Comparison of ENCODE assay signal across 2 cellular contexts in genomic region chr7:30029696-30030095, GRCh38.
A peak's percentile ranks its signal among the peaks of the same experiment; 100 is the strongest.
TF ChIP-seq lines count a peak whose summit lies in the region.

No MANE protein-coding gene starts in this region.

TF ChIP-seq in HEK293, 187 proteins besides CTCF, POLR2A, EP300 and RAD21:
- TF ChIP-seq, protein P1, sequence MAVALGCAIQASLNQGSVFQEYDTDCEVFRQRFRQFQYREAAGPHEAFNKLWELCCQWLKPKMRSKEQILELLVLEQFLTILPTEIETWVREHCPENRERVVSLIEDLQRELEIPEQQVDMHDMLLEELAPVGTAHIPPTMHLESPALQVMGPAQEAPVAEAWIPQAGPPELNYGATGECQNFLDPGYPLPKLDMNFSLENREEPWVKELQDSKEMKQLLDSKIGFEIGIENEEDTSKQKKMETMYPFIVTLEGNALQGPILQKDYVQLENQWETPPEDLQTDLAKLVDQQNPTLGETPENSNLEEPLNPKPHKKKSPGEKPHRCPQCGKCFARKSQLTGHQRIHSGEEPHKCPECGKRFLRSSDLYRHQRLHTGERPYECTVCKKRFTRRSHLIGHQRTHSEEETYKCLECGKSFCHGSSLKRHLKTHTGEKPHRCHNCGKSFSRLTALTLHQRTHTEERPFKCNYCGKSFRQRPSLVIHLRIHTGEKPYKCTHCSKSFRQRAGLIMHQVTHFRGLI (tag by site-specific recombination; IDR thresholded peaks at IDR 0.05), result no peak
- TF ChIP-seq, protein P2, sequence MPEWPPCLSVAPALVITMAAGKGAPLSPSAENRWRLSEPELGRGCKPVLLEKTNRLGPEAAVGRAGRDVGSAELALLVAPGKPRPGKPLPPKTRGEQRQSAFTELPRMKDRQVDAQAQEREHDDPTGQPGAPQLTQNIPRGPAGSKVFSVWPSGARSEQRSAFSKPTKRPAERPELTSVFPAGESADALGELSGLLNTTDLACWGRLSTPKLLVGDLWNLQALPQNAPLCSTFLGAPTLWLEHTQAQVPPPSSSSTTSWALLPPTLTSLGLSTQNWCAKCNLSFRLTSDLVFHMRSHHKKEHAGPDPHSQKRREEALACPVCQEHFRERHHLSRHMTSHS (tag by site-specific recombination; IDR thresholded peaks at IDR 0.05), result no peak
- 0 out of 2 replicates have a peak, but pooled peaks have one; percentile 10 for TF ChIP-seq ZBTB8A (tag by site-specific recombination; IDR thresholded peaks at IDR 0.05)
- TF ChIP-seq ZNF350 (tag by site-specific recombination; IDR thresholded peaks at IDR 0.05), result no peak
- TF ChIP-seq ZSCAN23 (tag by site-specific recombination; IDR thresholded peaks at IDR 0.05), result no peak
- no peak for TF ChIP-seq ZNF121 (tag by site-specific recombination; IDR thresholded peaks at IDR 0.05)
- no peak for TF ChIP-seq TCF7L2 (IDR thresholded peaks at IDR 0.05; ENCODE audit: borderline replicate concordance, low read depth, low read length)
- TF ChIP-seq ZNF561 (tag by site-specific recombination; IDR thresholded peaks at IDR 0.05; ENCODE audit: borderline replicate concordance), result no peak
- TF ChIP-seq ZNF580 (tag by site-specific recombination; IDR thresholded peaks at IDR 0.05), result no peak
- no peak for TF ChIP-seq ZFP41 (tag by site-specific recombination; IDR thresholded peaks at IDR 0.05; ENCODE audit: borderline replicate concordance)
- no peak for TF ChIP-seq ZNF239 (tag by site-specific recombination; IDR thresholded peaks at IDR 0.05)
- TF ChIP-seq, protein P3, sequence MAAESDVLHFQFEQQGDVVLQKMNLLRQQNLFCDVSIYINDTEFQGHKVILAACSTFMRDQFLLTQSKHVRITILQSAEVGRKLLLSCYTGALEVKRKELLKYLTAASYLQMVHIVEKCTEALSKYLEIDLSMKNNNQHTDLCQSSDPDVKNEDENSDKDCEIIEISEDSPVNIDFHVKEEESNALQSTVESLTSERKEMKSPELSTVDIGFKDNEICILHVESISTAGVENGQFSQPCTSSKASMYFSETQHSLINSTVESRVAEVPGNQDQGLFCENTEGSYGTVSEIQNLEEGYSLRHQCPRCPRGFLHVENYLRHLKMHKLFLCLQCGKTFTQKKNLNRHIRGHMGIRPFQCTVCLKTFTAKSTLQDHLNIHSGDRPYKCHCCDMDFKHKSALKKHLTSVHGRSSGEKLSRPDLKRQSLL (tag by site-specific recombination; IDR thresholded peaks at IDR 0.05), result no peak
- TF ChIP-seq IKZF3 (tag by site-specific recombination; IDR thresholded peaks at IDR 0.05), result no peak
- no peak for TF ChIP-seq ZSCAN16 (tag by site-specific recombination; IDR thresholded peaks at IDR 0.05)
- TF ChIP-seq GLIS1 (tag by site-specific recombination; IDR thresholded peaks at IDR 0.05), result peak; percentile 44
- TF ChIP-seq ZFHX2 (tag by site-specific recombination; conservative IDR thresholded peaks at IDR 0.05), result peak; percentile 25; the same call in 1 of the 2 replicates
- TF ChIP-seq ZNF501 (tag by site-specific recombination; IDR thresholded peaks at IDR 0.05), result 0 out of 2 replicates have a peak, but pooled peaks have one; percentile 27
- no peak for TF ChIP-seq ZNF514 (tag by site-specific recombination; IDR thresholded peaks at IDR 0.05)
- TF ChIP-seq ZNF311 (tag by site-specific recombination; IDR thresholded peaks at IDR 0.05; ENCODE audit: borderline replicate concordance), result no peak
- TF ChIP-seq YY2 (tag by site-specific recombination; IDR thresholded peaks at IDR 0.05), result no peak
- no peak for TF ChIP-seq FEZF1 (tag by site-specific recombination; IDR thresholded peaks at IDR 0.05)
- TF ChIP-seq ZNF768 (tag by site-specific recombination; IDR thresholded peaks at IDR 0.05), result no peak
- no peak for TF ChIP-seq ZBTB17 (tag by site-specific recombination; IDR thresholded peaks at IDR 0.05)
- no peak for TF ChIP-seq ZNF426 (tag by site-specific recombination; IDR thresholded peaks at IDR 0.05)
- TF ChIP-seq KLF16 (tag by site-specific recombination; IDR thresholded peaks at IDR 0.05), result no peak
- TF ChIP-seq SCRT2 (tag by site-specific recombination; IDR thresholded peaks at IDR 0.05), result no peak
- TF ChIP-seq ZNF391 (tag by site-specific recombination; IDR thresholded peaks at IDR 0.05; ENCODE audit: borderline replicate concordance, low read depth), result no peak
- no peak for TF ChIP-seq ZNF423 (tag by site-specific recombination; IDR thresholded peaks at IDR 0.05)
- TF ChIP-seq ZNF221 (tag by site-specific recombination; IDR thresholded peaks at IDR 0.05; ENCODE audit: borderline replicate concordance), result no peak
- no peak for TF ChIP-seq ZNF155 (tag by site-specific recombination; IDR thresholded peaks at IDR 0.05)
- no peak for TF ChIP-seq KLF10 (tag by site-specific recombination; IDR thresholded peaks at IDR 0.05)
- TF ChIP-seq EGR2 (tag by site-specific recombination; IDR thresholded peaks at IDR 0.05; ENCODE audit: low read depth), result peak; percentile 28; the same call in 1 of the 2 replicates
- TF ChIP-seq, protein P4, sequence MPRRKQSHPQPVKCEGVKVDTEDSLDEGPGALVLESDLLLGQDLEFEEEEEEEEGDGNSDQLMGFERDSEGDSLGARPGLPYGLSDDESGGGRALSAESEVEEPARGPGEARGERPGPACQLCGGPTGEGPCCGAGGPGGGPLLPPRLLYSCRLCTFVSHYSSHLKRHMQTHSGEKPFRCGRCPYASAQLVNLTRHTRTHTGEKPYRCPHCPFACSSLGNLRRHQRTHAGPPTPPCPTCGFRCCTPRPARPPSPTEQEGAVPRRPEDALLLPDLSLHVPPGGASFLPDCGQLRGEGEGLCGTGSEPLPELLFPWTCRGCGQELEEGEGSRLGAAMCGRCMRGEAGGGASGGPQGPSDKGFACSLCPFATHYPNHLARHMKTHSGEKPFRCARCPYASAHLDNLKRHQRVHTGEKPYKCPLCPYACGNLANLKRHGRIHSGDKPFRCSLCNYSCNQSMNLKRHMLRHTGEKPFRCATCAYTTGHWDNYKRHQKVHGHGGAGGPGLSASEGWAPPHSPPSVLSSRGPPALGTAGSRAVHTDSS (tag by site-specific recombination; IDR thresholded peaks at IDR 0.05), result no peak
- TF ChIP-seq ZNF394 (tag by site-specific recombination; IDR thresholded peaks at IDR 0.05; ENCODE audit: borderline replicate concordance), result no peak
- no peak for TF ChIP-seq KLF8 (tag by site-specific recombination; IDR thresholded peaks at IDR 0.05)

TF ChIP-seq in GM12878, 131 proteins besides CTCF, POLR2A, EP300 and RAD21:
- TF ChIP-seq MEF2B (IDR thresholded peaks at IDR 0.05; ENCODE audit: partially characterized antibody, poor library complexity, severe bottlenecking) (no peak), SIN3A (IDR thresholded peaks at IDR 0.05; ENCODE audit: low read depth, low read length) (no peak), MAX (IDR thresholded peaks at IDR 0.05; ENCODE audit: low read depth, low read length) (no peak), SRF (IDR thresholded peaks at IDR 0.05; ENCODE audit: low read depth in 2 of 2, low read length in 2 of 2) (no peak), RB1 (IDR thresholded peaks at IDR 0.05; ENCODE audit: borderline replicate concordance) (no peak), FOXK2 (IDR thresholded peaks at IDR 0.05) (no peak), EED (IDR thresholded peaks at IDR 0.05; ENCODE audit: low read depth) (no peak), NKRF (conservative IDR thresholded peaks at IDR 0.05) (no peak), CEBPB (IDR thresholded peaks at IDR 0.05; ENCODE audit: borderline replicate concordance in 1 of 2, low read depth in 2 of 2, low read length in 2 of 2) (no peak), ASH2L (IDR thresholded peaks at IDR 0.05; ENCODE audit: borderline replicate concordance, low read depth) (no peak)
- TF ChIP-seq, protein P5, sequence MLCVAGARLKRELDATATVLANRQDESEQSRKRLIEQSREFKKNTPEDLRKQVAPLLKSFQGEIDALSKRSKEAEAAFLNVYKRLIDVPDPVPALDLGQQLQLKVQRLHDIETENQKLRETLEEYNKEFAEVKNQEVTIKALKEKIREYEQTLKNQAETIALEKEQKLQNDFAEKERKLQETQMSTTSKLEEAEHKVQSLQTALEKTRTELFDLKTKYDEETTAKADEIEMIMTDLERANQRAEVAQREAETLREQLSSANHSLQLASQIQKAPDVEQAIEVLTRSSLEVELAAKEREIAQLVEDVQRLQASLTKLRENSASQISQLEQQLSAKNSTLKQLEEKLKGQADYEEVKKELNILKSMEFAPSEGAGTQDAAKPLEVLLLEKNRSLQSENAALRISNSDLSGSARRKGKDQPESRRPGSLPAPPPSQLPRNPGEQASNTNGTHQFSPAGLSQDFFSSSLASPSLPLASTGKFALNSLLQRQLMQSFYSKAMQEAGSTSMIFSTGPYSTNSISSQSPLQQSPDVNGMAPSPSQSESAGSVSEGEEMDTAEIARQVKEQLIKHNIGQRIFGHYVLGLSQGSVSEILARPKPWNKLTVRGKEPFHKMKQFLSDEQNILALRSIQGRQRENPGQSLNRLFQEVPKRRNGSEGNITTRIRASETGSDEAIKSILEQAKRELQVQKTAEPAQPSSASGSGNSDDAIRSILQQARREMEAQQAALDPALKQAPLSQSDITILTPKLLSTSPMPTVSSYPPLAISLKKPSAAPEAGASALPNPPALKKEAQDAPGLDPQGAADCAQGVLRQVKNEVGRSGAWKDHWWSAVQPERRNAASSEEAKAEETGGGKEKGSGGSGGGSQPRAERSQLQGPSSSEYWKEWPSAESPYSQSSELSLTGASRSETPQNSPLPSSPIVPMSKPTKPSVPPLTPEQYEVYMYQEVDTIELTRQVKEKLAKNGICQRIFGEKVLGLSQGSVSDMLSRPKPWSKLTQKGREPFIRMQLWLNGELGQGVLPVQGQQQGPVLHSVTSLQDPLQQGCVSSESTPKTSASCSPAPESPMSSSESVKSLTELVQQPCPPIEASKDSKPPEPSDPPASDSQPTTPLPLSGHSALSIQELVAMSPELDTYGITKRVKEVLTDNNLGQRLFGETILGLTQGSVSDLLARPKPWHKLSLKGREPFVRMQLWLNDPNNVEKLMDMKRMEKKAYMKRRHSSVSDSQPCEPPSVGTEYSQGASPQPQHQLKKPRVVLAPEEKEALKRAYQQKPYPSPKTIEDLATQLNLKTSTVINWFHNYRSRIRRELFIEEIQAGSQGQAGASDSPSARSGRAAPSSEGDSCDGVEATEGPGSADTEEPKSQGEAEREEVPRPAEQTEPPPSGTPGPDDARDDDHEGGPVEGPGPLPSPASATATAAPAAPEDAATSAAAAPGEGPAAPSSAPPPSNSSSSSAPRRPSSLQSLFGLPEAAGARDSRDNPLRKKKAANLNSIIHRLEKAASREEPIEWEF (IDR thresholded peaks at IDR 0.05; ENCODE audit: insufficient replicate concordance, low read depth, low read length), result no peak
- TF ChIP-seq, protein P6, sequence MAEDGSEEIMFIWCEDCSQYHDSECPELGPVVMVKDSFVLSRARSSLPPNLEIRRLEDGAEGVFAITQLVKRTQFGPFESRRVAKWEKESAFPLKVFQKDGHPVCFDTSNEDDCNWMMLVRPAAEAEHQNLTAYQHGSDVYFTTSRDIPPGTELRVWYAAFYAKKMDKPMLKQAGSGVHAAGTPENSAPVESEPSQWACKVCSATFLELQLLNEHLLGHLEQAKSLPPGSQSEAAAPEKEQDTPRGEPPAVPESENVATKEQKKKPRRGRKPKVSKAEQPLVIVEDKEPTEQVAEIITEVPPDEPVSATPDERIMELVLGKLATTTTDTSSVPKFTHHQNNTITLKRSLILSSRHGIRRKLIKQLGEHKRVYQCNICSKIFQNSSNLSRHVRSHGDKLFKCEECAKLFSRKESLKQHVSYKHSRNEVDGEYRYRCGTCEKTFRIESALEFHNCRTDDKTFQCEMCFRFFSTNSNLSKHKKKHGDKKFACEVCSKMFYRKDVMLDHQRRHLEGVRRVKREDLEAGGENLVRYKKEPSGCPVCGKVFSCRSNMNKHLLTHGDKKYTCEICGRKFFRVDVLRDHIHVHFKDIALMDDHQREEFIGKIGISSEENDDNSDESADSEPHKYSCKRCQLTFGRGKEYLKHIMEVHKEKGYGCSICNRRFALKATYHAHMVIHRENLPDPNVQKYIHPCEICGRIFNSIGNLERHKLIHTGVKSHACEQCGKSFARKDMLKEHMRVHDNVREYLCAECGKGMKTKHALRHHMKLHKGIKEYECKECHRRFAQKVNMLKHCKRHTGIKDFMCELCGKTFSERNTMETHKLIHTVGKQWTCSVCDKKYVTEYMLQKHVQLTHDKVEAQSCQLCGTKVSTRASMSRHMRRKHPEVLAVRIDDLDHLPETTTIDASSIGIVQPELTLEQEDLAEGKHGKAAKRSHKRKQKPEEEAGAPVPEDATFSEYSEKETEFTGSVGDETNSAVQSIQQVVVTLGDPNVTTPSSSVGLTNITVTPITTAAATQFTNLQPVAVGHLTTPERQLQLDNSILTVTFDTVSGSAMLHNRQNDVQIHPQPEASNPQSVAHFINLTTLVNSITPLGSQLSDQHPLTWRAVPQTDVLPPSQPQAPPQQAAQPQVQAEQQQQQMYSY (CRISPR knock-in tag; IDR thresholded peaks at IDR 0.05), result no peak
